ENCODE assay signal across 8 cellular contexts in genomic region chr4:87121332-87122065, GRCh38.
DNase-seq lines count a peak whose midpoint lies in the region; FAIRE-seq and TF ChIP-seq lines count a peak whose summit lies in the region.
"Had no signal": no experiment of that assay in that cellular context is flagged by ENCODE, and none has a peak within 500 bp of the region (broad histone marks: within the 10 kb centered on the region; RNA-seq: fewer than 3 reads in every experiment).

No MANE protein-coding gene starts in this region.

- H3K9ac ChIP-seq in mammary epithelial cell (ENCODE audit: insufficient read depth, low read length) (peak overlapping the region; percentile 90), keratinocyte (ENCODE audit: control insufficient read depth, extremely low read depth, insufficient read depth, low read length) (peak overlapping the region; percentile 70)

- peaks cover 40% of the 10 kb centered on the region for H3K4me1 ChIP-seq in mammary epithelial cell (ENCODE audit: insufficient read depth, low read length)
- peaks cover 43% of the 10 kb centered on the region for H3K4me1 ChIP-seq in keratinocyte (ENCODE audit: control insufficient read depth, extremely low read depth, insufficient read depth, low read length)
- H3K4me1 ChIP-seq in tibial nerve = peaks cover 0 to 54% (median 14%) of the 10 kb centered on the region in 4 donors

- H3K36me3 ChIP-seq in mammary epithelial cell (ENCODE audit: insufficient read depth, low read length) = peaks cover 2% of the 10 kb centered on the region
- H3K36me3 ChIP-seq in keratinocyte (ENCODE audit: control insufficient read depth in 2 of 2, extremely low read depth in 1 of 2, insufficient read depth in 2 of 2, low read length in 2 of 2) = peaks cover 6 to 10% of the 10 kb centered on the region in 2 experiments
- H3K36me3 ChIP-seq in tibial nerve = peaks cover 0 to 62% (median 10%) of the 10 kb centered on the region in 3 donors

- H3K9me3 ChIP-seq in mammary epithelial cell (replicated peaks; ENCODE audit: insufficient read depth, low read length) (no peaks in the 10 kb centered on the region), keratinocyte (ENCODE audit: control insufficient read depth, low read depth, low read length) (no peaks in the 10 kb centered on the region), tibial nerve (no peaks in the 10 kb centered on the region)

- peak; percentile 98 for FAIRE-seq in keratinocyte (lab: Jason Lieb, UNC)

- H4K20me1 ChIP-seq in mammary epithelial cell (ENCODE audit: insufficient read depth, low read length) (no peaks in the 10 kb centered on the region), keratinocyte (ENCODE audit: control insufficient read depth, extremely low read depth, insufficient read depth, low read length) (no peaks in the 10 kb centered on the region)

- intact Hi-C loops in mammary epithelial cell (cut with micrococcal nuclease) = loop anchor here (1.0 to 10.0 kb wide), 5 partner anchors 19 to 627 kb away; no protein-coding TSS in a partner anchor

- H3K27ac ChIP-seq in mammary epithelial cell (ENCODE audit: insufficient read depth, low read depth, low read length) = peak overlapping the region; percentile 96
- peak overlapping the region; percentile 86 for H3K27ac ChIP-seq in keratinocyte (ENCODE audit: control insufficient read depth, insufficient read depth, low read length)
- peak overlapping the region in 2 of 4 donors; percentile 56 to 69 for H3K27ac ChIP-seq in tibial nerve

- H3K4me2 ChIP-seq in mammary epithelial cell (ENCODE audit: insufficient read depth, low read depth, low read length) (peak overlapping the region; percentile 89), keratinocyte (ENCODE audit: control insufficient read depth, extremely low read depth, insufficient read depth, low read depth, low read length) (peak overlapping the region; percentile 99)

- no peaks in the 10 kb centered on the region for H3K27me3 ChIP-seq in mammary epithelial cell (ENCODE audit: insufficient read depth, low read length)
- H3K27me3 ChIP-seq in keratinocyte (ENCODE audit: control insufficient read depth, extremely low read depth, insufficient read depth, low read length) = no peaks in the 10 kb centered on the region
- H3K27me3 ChIP-seq in tibial nerve = no peaks in the 10 kb centered on the region

- dilution Hi-C loops in mammary epithelial cell (cut with HindIII; ENCODE audit: low sequenced_read_pairs) = no loop called here
- dilution Hi-C loops in keratinocyte (cut with MboI; ENCODE audit: extremely low pct_ligation_motif_present, low sequenced_read_pairs) = no loop called here

- TF ChIP-seq CTCF in mammary epithelial cell (conservative IDR thresholded peaks at IDR 0.05 in 1 of 2, IDR thresholded peaks at IDR 0.05 in 1 of 2; ENCODE audit: extremely low read depth in 1 of 2, insufficient read depth in 1 of 2, low read depth in 1 of 2, low read length in 2 of 2) (no peak), keratinocyte (optimal IDR thresholded peaks at IDR 0.05 in 1 of 3, IDR thresholded peaks at IDR 0.05 in 1 of 3, conservative IDR thresholded peaks at IDR 0.05 in 1 of 3; ENCODE audit: extremely low read depth in 1 of 3, insufficient read depth in 2 of 3, low read length in 3 of 3) (no peak), tibial nerve (IDR thresholded peaks at IDR 0.05) (no peak)

- DNase-seq in NCI-H1694 (lab: John Stamatoyannopoulos, UW) = peak; percentile 13
- DNase-seq in mammary epithelial cell = peak; percentile 94
- peak; percentile 50 for DNase-seq in keratinocyte (ENCODE audit: low read depth, low spot score)
- peak; percentile 34 for DNase-seq in superior temporal gyrus (ENCODE audit: extremely low spot score)
- no peak for DNase-seq in ACHN
- no peak for DNase-seq in SKM-1 (lab: John Stamatoyannopoulos, UW; ENCODE audit: unreplicated experiment)
- no peak for DNase-seq in tibial nerve (ENCODE audit: low spot score in 2 of 2)
- DNase-seq: RPMI8226 had no signal

- H3K9me1 ChIP-seq in keratinocyte (ENCODE audit: control insufficient read depth, extremely low read depth, insufficient read depth, low read length) = peaks cover 3% of the 10 kb centered on the region

- H3K79me2 ChIP-seq in mammary epithelial cell (ENCODE audit: insufficient read depth, low read length) (peaks cover 13% of the 10 kb centered on the region), keratinocyte (ENCODE audit: control insufficient read depth, insufficient read depth, low read length) (peaks cover 6% of the 10 kb centered on the region)

- H3K4me3 ChIP-seq in mammary epithelial cell (replicated peaks in 1 of 3; ENCODE audit: insufficient read depth in 1 of 3, low read depth in 2 of 3, low read length in 3 of 3) (peak overlapping the region; percentile 40 to 60 (median 51)), keratinocyte (ENCODE audit: control insufficient read depth in 2 of 3, extremely low read depth in 1 of 3, insufficient read depth in 2 of 3, low read depth in 1 of 3, low read length in 3 of 3) (peak overlapping the region; percentile 5 to 77 (median 76)), tibial nerve (no peak overlapping the region)

- WGBS in mammary epithelial cell (ENCODE audit: low coverage, missing lambda C conversion rate) = 0% methylated on average over 4 of the region's 4 CpGs
- WGBS in tibial nerve, 2 donors = 70 to 80% methylated on average over 4 of the region's 4 CpGs

- in situ Hi-C loops in mammary epithelial cell (cut with MboI; ENCODE audit: low sequenced_read_pairs in 2 of 2) = loop anchor here in 1 of 2 donors (5.0 kb wide), 1 partner anchor 194 kb away; no protein-coding TSS in a partner anchor
- in situ Hi-C loops in ACHN (cut with HindIII; ENCODE audit: low pct_ligation_motif_present, low pct_unique_long_range_greater_than_20kb, low sequenced_read_pairs) = loop anchor here (25.0 kb wide), 1 partner anchor 209 kb away; no protein-coding TSS in a partner anchor

- CTCF ChIA-PET in mammary epithelial cell (lab: Charles Lee; ENCODE audit: low non-redundant PET) = interaction anchor here (0.6 to 0.8 kb wide), 2 partner anchors 30 to 46 kb away, joined by 3 to 4 read pairs; no protein-coding TSS in a partner anchor

- BruUV-seq in mammary epithelial cell (replicated peaks; lab: Mats Ljungman, UMichigan) = TSS peak; percentile 45

- no peak for TF ChIP-seq EP300 in tibial nerve (IDR thresholded peaks at IDR 0.05)

- H2AFZ ChIP-seq in mammary epithelial cell (ENCODE audit: low read depth, low read length) (peak overlapping the region; percentile 70), keratinocyte (ENCODE audit: control insufficient read depth, low read length) (peak overlapping the region; percentile 36)

- no peak for TF ChIP-seq POLR2A in tibial nerve (IDR thresholded peaks at IDR 0.05)

Comparison
In these comparisons a context has a peak if more than half of its experiments do, and no peak if none do; other contexts are left out.
1. DNase-seq: peak in NCI-H1694 (single experiment), mammary epithelial cell (single experiment), keratinocyte (single experiment) and superior temporal gyrus (single experiment); none in ACHN (single experiment), SKM-1 (single experiment) and tibial nerve (0 of 2).
2. H3K4me3 ChIP-seq: peak in mammary epithelial cell (3 of 3) and keratinocyte (3 of 3); none in tibial nerve (0 of 4).